27 cellular contexts compared by ENCODE assay signal in the genomic region with DNA sequence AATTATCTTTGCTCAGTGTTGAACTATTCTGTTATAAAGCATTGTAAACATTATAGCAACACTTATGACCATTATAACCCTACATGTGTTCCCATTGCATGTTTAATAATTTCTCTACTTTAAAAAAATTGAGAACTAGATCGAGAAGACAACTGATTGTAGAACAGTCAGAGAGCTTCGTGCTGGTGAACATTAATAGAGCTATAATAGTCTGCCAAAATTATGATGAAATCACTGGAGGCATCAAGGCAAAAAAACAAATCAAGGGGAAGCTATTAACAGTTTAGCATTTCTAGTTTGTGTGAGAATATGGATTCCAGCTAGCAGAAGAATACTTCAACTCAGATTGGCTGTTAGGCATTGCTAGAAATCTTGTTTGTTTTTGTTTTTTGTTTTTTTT.
"Had no signal": no experiment of that assay in that cellular context is flagged by ENCODE, and none has a peak within 500 bp of the region (broad histone marks: within the 10 kb centered on the region; RNA-seq: fewer than 3 reads in every experiment).

No MANE protein-coding gene starts in this region.

- H3K27me3 ChIP-seq: hepatocyte, pancreas, sigmoid colon, spleen, stomach, testis, thyroid gland, transverse colon, upper lobe of left lung had no signal

- H2AFZ ChIP-seq: hepatocyte had no signal

- DNase-seq: islet precursor cell; left ventricle myocardium superior; lower lobe of right lung; mammary epithelial cell; mesenchymal stem cell; naive thymus-derived CD8-positive, alpha-beta T cell; nucleus accumbens; pancreas; retina; right cardiac atrium; sigmoid colon; small intestine; spleen; stimulated activated CD4-positive, alpha-beta T cell treated with anti-CD3 and anti-CD28 coated beads, Interleukin-4, amount 100 ng/mL, for 4 hours; stimulated activated CD8-positive, alpha-beta memory T cell treated with anti-CD3 and anti-CD28 coated beads, Interleukin-4, amount 100 ng/mL, for 48 hours; stimulated activated naive B cell treated with anti-CD40 and anti-IgM and Interleukin-4, amounts not matched to agents 10 μg/mL and 1 μg/mL and 100 μg/mL, for 72 hours; stimulated activated naive CD8-positive, alpha-beta T cell treated with anti-CD3 and anti-CD28 coated beads, Interleukin-15, Interleukin-2, amounts not matched to agents 100 U/mL and 50 U/mL, for 24 hours; stomach; testis; thyroid gland; transverse colon; upper lobe of left lung had no signal

- H3K4me2 ChIP-seq: hepatocyte had no signal

- FAIRE-seq: pancreas, small intestine, urothelium cell line had no signal

- H3K9me3 Mint-ChIP-seq: naive thymus-derived CD8-positive, alpha-beta T cell; nephron; neural crest cell; stimulated activated naive B cell treated with anti-CD40 and anti-IgM and Interleukin-4, amounts not matched to agents 10 μg/mL and 1 μg/mL and 100 μg/mL, for 72 hours had no signal

- H3K36me3 ChIP-seq: lower lobe of right lung, pancreas, prostate gland, sigmoid colon, spleen, stomach, thyroid gland, transverse colon, upper lobe of left lung had no signal

- H3K9me3 ChIP-seq: lower lobe of right lung, pancreas, prostate gland, sigmoid colon, spleen, stomach, testis, thyroid gland, transverse colon, upper lobe of left lung had no signal

- ATAC-seq: left ventricle myocardium superior; lower lobe of right lung; naive thymus-derived CD8-positive, alpha-beta T cell; pancreas; right cardiac atrium; stimulated activated naive B cell treated with anti-CD40 and anti-IgM and Interleukin-4, amounts not matched to agents 10 μg/mL and 1 μg/mL and 100 μg/mL, for 72 hours; stimulated activated naive CD8-positive, alpha-beta T cell treated with anti-CD3 and anti-CD28 coated beads, Interleukin-15, Interleukin-2, amounts not matched to agents 100 U/mL and 50 U/mL, for 24 hours had no signal

- H3K27ac Mint-ChIP-seq: nephron; stimulated activated naive B cell treated with anti-CD40 and anti-IgM and Interleukin-4, amounts not matched to agents 10 μg/mL and 1 μg/mL and 100 μg/mL, for 72 hours had no signal

- H3K79me2 ChIP-seq: hepatocyte had no signal

- H3K27me3 Mint-ChIP-seq: naive thymus-derived CD8-positive, alpha-beta T cell; stimulated activated naive B cell treated with anti-CD40 and anti-IgM and Interleukin-4, amounts not matched to agents 10 μg/mL and 1 μg/mL and 100 μg/mL, for 72 hours had no signal

- H3K4me3 ChIP-seq: hepatocyte, lower lobe of right lung, pancreas, prostate gland, sigmoid colon, spleen, stomach, testis, thyroid gland, transverse colon, upper lobe of left lung had no signal

- H3K4me1 ChIP-seq: lower lobe of right lung, pancreas, prostate gland, sigmoid colon, spleen, stomach, testis, thyroid gland, transverse colon, upper lobe of left lung had no signal

- H3K27ac ChIP-seq: hepatocyte, lower lobe of right lung, pancreas, prostate gland, sigmoid colon, spleen, stomach, testis, thyroid gland, transverse colon, upper lobe of left lung had no signal

- H3K36me3 Mint-ChIP-seq: naive thymus-derived CD8-positive, alpha-beta T cell had no signal

- H3K4me1 Mint-ChIP-seq: nephron had no signal

- H3K4me3 Mint-ChIP-seq: naive thymus-derived CD8-positive, alpha-beta T cell; nephron; neural crest cell; stimulated activated naive B cell treated with anti-CD40 and anti-IgM and Interleukin-4, amounts not matched to agents 10 μg/mL and 1 μg/mL and 100 μg/mL, for 72 hours had no signal
